In genomic region chr11:1763796-1764661, GRCh38 we compare ENCODE assay signal across 8 cellular contexts. TPM values are rescaled to one million over a fixed set of nuclear protein-coding genes. Genes with fewer than 3 reads are reported as not detected.
DNase-seq lines count a peak whose midpoint lies in the region; ATAC-seq and TF ChIP-seq lines count a peak whose summit lies in the region.

Gene CTSD (minus strand): TSS chr11:1763927. CDS start chr11:1763859, 68 bp downstream.

- TF ChIP-seq CTCF in omental fat pad (IDR thresholded peaks at IDR 0.05): no peak
- TF ChIP-seq CTCF in suprapubic skin (IDR thresholded peaks at IDR 0.05): no peak

- under 1% methylated on average over 17 of the region's 85 CpGs for WGBS in suprapubic skin

- H3K4me1 Mint-ChIP-seq in activated naive CD4-positive, alpha-beta T cell treated with anti-CD3 and anti-CD28 coated beads for 36 hours (ENCODE audit: low read depth): peaks cover 27% of the 10 kb centered on the region

- intact Hi-C loops in activated naive CD4-positive, alpha-beta T cell treated with anti-CD3 and anti-CD28 coated beads for 36 hours (cut with micrococcal nuclease): loop anchor here (5.0 kb wide), 1 partner anchor 1293 kb away; the partner anchor contains the start of gene CARS1

- H3K27ac ChIP-seq in SK-N-MC (no peak within 1 kb of the TSS), suprapubic skin (peak within 1 kb of the TSS; percentile 88)

- CTCF ChIA-PET in activated naive CD4-positive, alpha-beta T cell treated with anti-CD3 and anti-CD28 coated beads for 36 hours (lab: Charles Lee): interaction anchor here (0.7 to 1.4 kb wide), 2 partner anchors 53 to 57 kb away, joined by 3 to 4 read pairs; no protein-coding TSS in a partner anchor

- no peak for TF ChIP-seq EP300 in suprapubic skin (IDR thresholded peaks at IDR 0.05)

- H3K4me3 ChIP-seq in SK-N-MC (peak within 1 kb of the TSS; percentile 89), suprapubic skin (peak within 1 kb of the TSS; percentile 74)

- no peaks in the 10 kb centered on the region for H3K27me3 ChIP-seq in suprapubic skin

- peaks cover 52% of the 10 kb centered on the region for H3K4me1 ChIP-seq in suprapubic skin

- ATAC-seq in GM21515 (IDR thresholded peaks at IDR 0.05; ENCODE audit: unreplicated experiment) (peak; percentile 79), omental fat pad (ENCODE audit: low FRiP score) (peak; percentile 82)

- H3K9me3 Mint-ChIP-seq in activated naive CD4-positive, alpha-beta T cell treated with anti-CD3 and anti-CD28 coated beads for 36 hours: no peaks in the 10 kb centered on the region

- peak within 1 kb of the TSS; percentile 86 for H3K4me3 Mint-ChIP-seq in activated naive CD4-positive, alpha-beta T cell treated with anti-CD3 and anti-CD28 coated beads for 36 hours

- peak within 1 kb of the TSS; percentile 65 for H3K27ac Mint-ChIP-seq in activated naive CD4-positive, alpha-beta T cell treated with anti-CD3 and anti-CD28 coated beads for 36 hours

- no peaks in the 10 kb centered on the region for H3K27me3 Mint-ChIP-seq in activated naive CD4-positive, alpha-beta T cell treated with anti-CD3 and anti-CD28 coated beads for 36 hours (ENCODE audit: low read depth)

- H3K9ac ChIP-seq in SK-N-MC (ENCODE audit: insufficient read length): peak within 1 kb of the TSS; percentile 89

- no peaks in the 10 kb centered on the region for H3K9me3 ChIP-seq in SK-N-MC (ENCODE audit: low read depth, low read length)
- H3K9me3 ChIP-seq in suprapubic skin: no peaks in the 10 kb centered on the region

- H3K36me3 ChIP-seq in SK-N-MC (ENCODE audit: insufficient read depth, low read length) (no peaks in the 10 kb centered on the region), suprapubic skin (peaks cover 24% of the 10 kb centered on the region)

- peak in 1 of 2 donors; percentile 39 for TF ChIP-seq POLR2A in suprapubic skin (IDR thresholded peaks at IDR 0.05)

- DNase-seq in DMS53 (lab: John Stamatoyannopoulos, UW) (peak; percentile 94), KBM-7 (peak; percentile 49), SK-N-MC (ENCODE audit: low read depth, low spot score) (no peak), globus pallidus (ENCODE audit: low spot score) (peak; percentile 86), omental fat pad (ENCODE audit: low spot score) (peak; percentile 80), suprapubic skin (ENCODE audit: low spot score in 2 of 2) (peak; percentile 91 to 95)
- peak; percentile 88 for DNase-seq in activated naive CD4-positive, alpha-beta T cell treated with anti-CD3 and anti-CD28 coated beads for 36 hours

- H3K36me3 Mint-ChIP-seq in activated naive CD4-positive, alpha-beta T cell treated with anti-CD3 and anti-CD28 coated beads for 36 hours (ENCODE audit: low read depth): no peaks in the 10 kb centered on the region

- in situ Hi-C loops in KBM-7 (cut with MboI; ENCODE audit: low pct_unique_long_range_greater_than_20kb, low sequenced_read_pairs): no loop called here

RNA-seq across cellular contexts. Expression of gene CTSD, which starts in this region (rescaled TPM):
- total RNA-seq in activated naive CD4-positive, alpha-beta T cell treated with anti-CD3 and anti-CD28 coated beads for 36 hours: 10 to 100 TPM; 30.1 to 34.5 TPM
- total RNA-seq in omental fat pad: 1,000 to 10,000 TPM in 1 of 4 donors, 100 to 1,000 TPM in 3; 359 to 1,165 (median 624) TPM
- 100 to 1,000 TPM; 319 to 596 (median 469) TPM for total RNA-seq in suprapubic skin

Comparison
In these comparisons a context has a peak if more than half of its experiments do, and no peak if none do; other contexts are left out.
1. RNA of gene CTSD (total RNA-seq): 359 to 1,165 TPM in omental fat pad and 319 to 596 TPM in suprapubic skin; 30.1 to 34.5 TPM in activated naive CD4-positive, alpha-beta T cell treated with anti-CD3 and anti-CD28 coated beads for 36 hours; every median in the first group is over 4 times any median in the second.